8 cellular contexts compared by ENCODE assay signal in genomic region chr19:58386576-58387337, GRCh38. TPM values are rescaled to one million over a fixed set of nuclear protein-coding genes. Genes with fewer than 3 reads are reported as not detected.
DNase-seq lines count a peak whose midpoint lies in the region; ATAC-seq and TF ChIP-seq lines count a peak whose summit lies in the region.

Gene RPS5, plus strand, starts transcription at chr19:58387269. Its CDS starts 869 bp downstream, at chr19:58388138.

- TSS peak; percentile 94 for BruUV-seq in Panc1 (replicated peaks; lab: Mats Ljungman, UMichigan)

- H3K36me3 ChIP-seq in Panc1 (ENCODE audit: control insufficient read depth, insufficient read depth, low read length) (peaks cover 25% of the 10 kb centered on the region), muscle layer of colon (ENCODE audit: insufficient read depth, low read length) (peaks cover 13% of the 10 kb centered on the region)

- CTCF ChIA-PET in Panc1 (lab: Charles Lee), result no interaction called here

- H3K27me3 Mint-ChIP-seq in activated T-cell treated with anti-CD3 and anti-CD28 coated beads, Interleukin-2, amount 50 U/mL, for 4 hours (ENCODE audit: low read depth), result no peaks in the 10 kb centered on the region

- POLR2A ChIA-PET in Panc1 (lab: Charles Lee), result interaction anchor here (1.6 kb wide), 1 partner anchor 23 kb away, joined by 6 read pairs; no protein-coding TSS in a partner anchor

- intact Hi-C loops in Panc1 (cut with micrococcal nuclease; ENCODE audit: unreplicated experiment), result loop anchor here (5.0 kb wide), 1 partner anchor 59 kb away; the partner anchor contains the start of gene ZSCAN22

- in situ Hi-C loops in Panc1 (cut with HindIII; ENCODE audit: low pct_unique_long_range_greater_than_20kb, low sequenced_read_pairs), result no loop called here

- peak within 1 kb of the TSS; percentile 75 for H3K9ac ChIP-seq in muscle layer of colon (ENCODE audit: low read length)

- DNase-seq in DMS53 (lab: John Stamatoyannopoulos, UW) (peak; percentile 99), KG1 (lab: John Stamatoyannopoulos, UW) (peak; percentile 98), Panc1 (ENCODE audit: low read depth, low spot score) (peak; percentile 95)
- DNase-seq in activated T-cell treated with anti-CD3 and anti-CD28 coated beads, Interleukin-2, amount 50 U/mL, for 4 hours, result peak; percentile 95
- peak; percentile 89 for DNase-seq in stimulated activated CD8-positive, alpha-beta memory T cell treated with anti-CD3 and anti-CD28 coated beads, Interleukin-7, amount 100 ng/mL, for 24 hours (ENCODE audit: low read depth)

- peaks cover 39% of the 10 kb centered on the region for H3K4me1 ChIP-seq in Panc1 (ENCODE audit: control insufficient read depth, insufficient read depth, low read length)
- peaks cover 32% of the 10 kb centered on the region for H3K4me1 ChIP-seq in muscle layer of colon (ENCODE audit: insufficient read depth, low read length)

- peak within 1 kb of the TSS; percentile 97 to 98 for H3K4me3 ChIP-seq in Panc1 (ENCODE audit: low read depth in 2 of 2, low read length in 2 of 2)
- H3K4me3 ChIP-seq in muscle layer of colon (ENCODE audit: low read depth in 1 of 2, low read length in 2 of 2), result peak within 1 kb of the TSS; percentile 82 to 98

- no peak for TF ChIP-seq CTCF in Panc1 (IDR thresholded peaks at IDR 0.05)

- peak within 1 kb of the TSS; percentile 96 for H3K4me3 Mint-ChIP-seq in activated T-cell treated with anti-CD3 and anti-CD28 coated beads, Interleukin-2, amount 50 U/mL, for 4 hours

- no peaks in the 10 kb centered on the region for H3K9me3 Mint-ChIP-seq in activated T-cell treated with anti-CD3 and anti-CD28 coated beads, Interleukin-2, amount 50 U/mL, for 4 hours

- H3K27me3 ChIP-seq in Panc1 (ENCODE audit: control insufficient read depth, insufficient read depth, low read length) (no peaks in the 10 kb centered on the region), muscle layer of colon (ENCODE audit: control insufficient read depth in 1 of 2, insufficient read depth in 2 of 2, low read length in 2 of 2) (no peaks in the 10 kb centered on the region)

- ATAC-seq in GM21723 (IDR thresholded peaks at IDR 0.05; ENCODE audit: unreplicated experiment) (peak; percentile 75), Panc1 (peak; percentile 94), esophagus mucosa (peak; percentile 94)
- ATAC-seq in activated T-cell treated with anti-CD3 and anti-CD28 coated beads, Interleukin-2, amount 50 U/mL, for 4 hours, result peak; percentile 87 to 91

- H3K27ac ChIP-seq in Panc1 (ENCODE audit: low read length) (peak within 1 kb of the TSS; percentile 99), muscle layer of colon (ENCODE audit: low read depth, low read length) (peak within 1 kb of the TSS; percentile 93)

- H3K9me3 ChIP-seq in Panc1 (ENCODE audit: control insufficient read depth, insufficient read depth, low read depth, low read length) (no peaks in the 10 kb centered on the region), muscle layer of colon (ENCODE audit: low read length) (no peaks in the 10 kb centered on the region)

- H3K36me3 Mint-ChIP-seq in activated T-cell treated with anti-CD3 and anti-CD28 coated beads, Interleukin-2, amount 50 U/mL, for 4 hours (ENCODE audit: insufficient read depth), result peaks cover 28% of the 10 kb centered on the region

- peaks cover 37% of the 10 kb centered on the region for H3K4me1 Mint-ChIP-seq in activated T-cell treated with anti-CD3 and anti-CD28 coated beads, Interleukin-2, amount 50 U/mL, for 4 hours (ENCODE audit: low read depth)

RNA-seq across cellular contexts. Expression of gene RPS5, which starts in this region (rescaled TPM):
- 1,487 TPM for total RNA-seq in Panc1 (2021; ENCODE audit: unreplicated experiment)
- polyA plus RNA-seq in Panc1 (2012; ENCODE audit: insufficient read length), result 2,835 TPM
- total RNA-seq in activated T-cell treated with anti-CD3 and anti-CD28 coated beads, Interleukin-2, amount 50 U/mL, for 4 hours, result 1,000 to 10,000 TPM; 2,106 to 2,287 (median 2,120) TPM
- 1,223 TPM for total RNA-seq in esophagus mucosa

Comparison
In these comparisons a context has a peak if more than half of its experiments do, and no peak if none do; other contexts are left out.
1. Peak in every context shown above with its lines: DNase-seq, ATAC-seq, H3K4me3 ChIP-seq and H3K27ac ChIP-seq.